In the genomic region with DNA sequence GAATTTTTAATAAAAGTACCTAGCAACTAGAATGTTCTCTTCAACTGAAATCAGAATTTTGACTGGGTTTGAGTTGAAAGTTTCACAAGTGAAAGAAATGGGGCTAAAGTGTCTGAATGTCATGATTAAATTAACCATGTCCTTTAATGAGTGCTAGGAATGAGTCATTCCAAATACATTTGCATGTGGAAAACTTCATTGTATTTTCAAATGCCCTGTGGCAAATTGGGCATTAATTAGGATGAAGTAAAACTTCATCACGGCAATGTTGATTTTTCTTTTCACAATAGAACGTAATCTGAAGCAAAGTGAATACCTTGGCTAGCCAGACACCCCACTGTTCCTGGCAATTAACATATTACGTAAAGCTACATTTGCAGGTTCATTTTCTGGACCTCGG, we compare ENCODE assay signal across 1 cellular context.
TF ChIP-seq lines count a peak whose summit lies in the region.

No MANE protein-coding gene starts in this region.

TF ChIP-seq in GM23338, 12 proteins besides CTCF, POLR2A, EP300 and RAD21 (continued from another document):
- no peak for TF ChIP-seq STAT1 (IDR thresholded peaks at IDR 0.05; ENCODE audit: unreplicated experiment)
TF ChIP-seq in GM23338: peak in this region for 0.
